15 cellular contexts compared by ENCODE assay signal in the genomic region with DNA sequence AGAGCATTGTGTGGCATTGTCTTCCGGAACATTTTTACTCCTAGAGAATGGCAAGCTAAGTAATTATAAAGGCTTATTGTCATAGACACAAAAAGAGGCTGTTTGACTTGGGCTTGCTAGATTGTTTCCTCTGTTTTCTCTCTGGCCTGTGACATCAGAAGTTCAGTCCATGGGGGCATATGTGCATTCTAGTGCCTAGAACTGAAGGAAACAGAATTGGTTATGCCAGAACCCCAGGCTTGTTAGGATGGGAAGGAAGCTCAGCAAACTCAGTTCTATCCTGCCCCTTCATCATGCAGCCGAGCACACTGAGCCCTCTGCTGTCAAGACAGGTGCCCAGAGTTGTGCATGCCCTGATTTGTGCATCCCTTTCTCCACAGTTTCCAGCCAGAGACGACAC.
"Had no signal": no experiment of that assay in that cellular context is flagged by ENCODE, and none has a peak within 500 bp of the region (broad histone marks: within the 10 kb centered on the region; RNA-seq: fewer than 3 reads in every experiment).

No MANE protein-coding gene starts in this region.

- H3K9me3 ChIP-seq: gastroesophageal sphincter, psoas muscle, right lobe of liver, thoracic aorta had no signal

- H3K4me1 ChIP-seq: gastroesophageal sphincter, psoas muscle, right lobe of liver had no signal

- DNase-seq: activated CD4-positive, alpha-beta memory T cell treated with anti-CD3 and anti-CD28 coated beads for 36 hours; activated effector memory CD4-positive, alpha-beta T cell treated with Interleukin-2 at 50 U/mL for 16 hours; activated T-cell treated with anti-CD3 and anti-CD28 coated beads, Interleukin-2, amount 50 U/mL, for 1 hour; left ventricle myocardium superior; mesendoderm; psoas muscle; right lobe of liver; T-helper 17 cell; WERI-Rb-1 had no signal

- ATAC-seq: activated CD8-positive, alpha-beta memory T cell treated with anti-CD3 and anti-CD28 coated beads, Interleukin-2, amount 10 ng/mL, durations not matched to agents 7 days and 5 days; activated naive CD4-positive, alpha-beta T cell treated with anti-CD3 and anti-CD28 coated beads, Interleukin-2, amount 50 U/mL, for 72 hours; gastroesophageal sphincter; left ventricle myocardium superior; psoas muscle; right lobe of liver; T-helper 17 cell had no signal

- H3K27ac ChIP-seq: epithelial cell of prostate, gastroesophageal sphincter, hepatocyte, psoas muscle, right lobe of liver, thoracic aorta, WERI-Rb-1 had no signal

- H3K4me3 ChIP-seq: gastroesophageal sphincter, hepatocyte, psoas muscle, right lobe of liver, thoracic aorta had no signal

- H3K27me3 ChIP-seq: gastroesophageal sphincter, hepatocyte, right lobe of liver had no signal
